Comparison of ENCODE assay signal across 20 cellular contexts in the genomic region with DNA sequence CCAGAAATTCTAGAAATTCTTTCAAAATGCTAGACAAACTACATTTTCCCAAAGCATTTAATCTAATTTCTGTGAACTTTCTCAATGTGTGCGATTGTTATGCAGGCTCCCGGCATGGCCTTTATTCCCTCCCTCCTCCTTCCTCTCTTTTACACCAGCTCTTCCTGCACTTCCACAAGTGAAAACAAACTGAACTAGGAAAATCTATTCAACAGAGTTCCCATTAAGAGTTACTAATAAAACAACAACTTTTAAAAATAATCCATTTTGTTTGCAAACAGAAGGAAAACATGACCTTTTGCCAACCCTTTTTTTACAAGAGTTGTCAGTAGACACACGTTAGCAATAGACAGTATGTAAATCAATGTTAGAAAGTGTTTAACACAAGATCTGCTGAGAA.
A peak's percentile ranks its signal among the peaks of the same experiment; 100 is the strongest.
DNase-seq lines count a peak whose midpoint lies in the region; ATAC-seq, FAIRE-seq and TF ChIP-seq lines count a peak whose summit lies in the region.
"Had no signal": no experiment of that assay in that cellular context is flagged by ENCODE, and none has a peak within 500 bp of the region (broad histone marks: within the 10 kb centered on the region; RNA-seq: fewer than 3 reads in every experiment).

No MANE protein-coding gene starts in this region.

- ATAC-seq in HepG2, result peak; percentile 2; the same call in 2 of the 3 replicates
- ATAC-seq in stimulated activated naive B cell treated with anti-CD40 and anti-IgM and Interleukin-4, amounts not matched to agents 10 μg/mL and 1 μg/mL and 100 μg/mL, for 72 hours (replicated peaks), result no peak
- ATAC-seq: esophagus mucosa, GM12878 had no signal

- no peaks in the 10 kb centered on the region for H3K27me3 Mint-ChIP-seq in activated naive CD4-positive, alpha-beta T cell treated with anti-CD3 and anti-CD28 coated beads, Interleukin-2, amount 10 ng/mL, durations not matched to agents 7 days and 5 days
- H3K27me3 Mint-ChIP-seq in activated T-helper 1 cell treated with anti-CD3 and anti-CD28 coated beads, Interleukin-12 subunit alpha, Interleukin-12 subunit beta, Interleukin-2, Interleukin-4 antibody, amounts not matched to agents 30 ng/mL and 10 ng/mL and 1 ng/mL, durations not matched to agents 14 hours and 24 hours and 36 hours (ENCODE audit: insufficient read depth), result no peaks in the 10 kb centered on the region
- H3K27me3 Mint-ChIP-seq in stimulated activated naive B cell treated with anti-CD40 and anti-IgM and Interleukin-4, amounts not matched to agents 10 μg/mL and 1 μg/mL and 100 μg/mL, for 72 hours, result no peaks in the 10 kb centered on the region

- peak overlapping the region; percentile 29 for H3K27ac Mint-ChIP-seq in activated naive CD4-positive, alpha-beta T cell treated with anti-CD3 and anti-CD28 coated beads, Interleukin-2, amount 10 ng/mL, durations not matched to agents 7 days and 5 days
- peak overlapping the region; percentile 15 for H3K27ac Mint-ChIP-seq in activated T-helper 1 cell treated with anti-CD3 and anti-CD28 coated beads, Interleukin-12 subunit alpha, Interleukin-12 subunit beta, Interleukin-2, Interleukin-4 antibody, amounts not matched to agents 30 ng/mL and 10 ng/mL and 1 ng/mL, durations not matched to agents 14 hours and 24 hours and 36 hours
- peak overlapping the region; percentile 15 for H3K27ac Mint-ChIP-seq in stimulated activated naive B cell treated with anti-CD40 and anti-IgM and Interleukin-4, amounts not matched to agents 10 μg/mL and 1 μg/mL and 100 μg/mL, for 72 hours

- H3K4me2 ChIP-seq in HepG2 (ENCODE audit: low read depth, low read length), result peak overlapping the region; percentile 68

- H3K9me3 ChIP-seq in HepG2 (ENCODE audit: low read length), result no peaks in the 10 kb centered on the region
- H3K9me3 ChIP-seq in vagina, result no peaks in the 10 kb centered on the region
- H3K9me3 ChIP-seq: adrenal gland had no signal

- POLR2A ChIA-PET in HepG2 (lab: Yijun Ruan, JAX), result interaction anchor here (1.1 to 1.4 kb wide), 2 partner anchors 28 to 97 kb away, joined by 3 to 4 read pairs; no protein-coding TSS in a partner anchor

- H3K36me3 ChIP-seq in HepG2 (replicated peaks in 1 of 2; ENCODE audit: control insufficient read depth in 1 of 2, insufficient read depth in 2 of 2, low read length in 2 of 2), result no peaks in the 10 kb centered on the region; a peak in 1 of 5 replicates
- H3K36me3 ChIP-seq in vagina, result no peaks in the 10 kb centered on the region
- H3K36me3 ChIP-seq: adrenal gland had no signal

- H3K4me1 Mint-ChIP-seq in activated naive CD4-positive, alpha-beta T cell treated with anti-CD3 and anti-CD28 coated beads, Interleukin-2, amount 10 ng/mL, durations not matched to agents 7 days and 5 days, result peaks cover 68% of the 10 kb centered on the region
- H3K4me1 Mint-ChIP-seq in activated T-helper 1 cell treated with anti-CD3 and anti-CD28 coated beads, Interleukin-12 subunit alpha, Interleukin-12 subunit beta, Interleukin-2, Interleukin-4 antibody, amounts not matched to agents 30 ng/mL and 10 ng/mL and 1 ng/mL, durations not matched to agents 14 hours and 24 hours and 36 hours (ENCODE audit: low read depth), result peaks cover 68% of the 10 kb centered on the region
- H3K4me1 Mint-ChIP-seq in stimulated activated naive B cell treated with anti-CD40 and anti-IgM and Interleukin-4, amounts not matched to agents 10 μg/mL and 1 μg/mL and 100 μg/mL, for 72 hours, result peaks cover 66 to 92% of the 10 kb centered on the region in 2 donors

- no TSS peak for BruUV-seq in HepG2 (replicated peaks; lab: Mats Ljungman, UMichigan)

- TF ChIP-seq POLR2A in HepG2 (IDR thresholded peaks at IDR 0.05; ENCODE audit: insufficient read depth in 1 of 2, low read depth in 2 of 2, low read length in 2 of 2) (no peak), vagina (IDR thresholded peaks at IDR 0.05) (no peak)

- no peak overlapping the region for H2AFZ ChIP-seq in HepG2 (ENCODE audit: low read length)

- H3K27ac ChIP-seq in HepG2 (ENCODE audit: extremely low read length, insufficient read depth, low read length) (peak overlapping the region; percentile 76), vagina (no peak overlapping the region)
- H3K27ac ChIP-seq: HL-60 had no signal

- intact Hi-C loops in activated T-helper 1 cell treated with anti-CD3 and anti-CD28 coated beads, Interleukin-12 subunit alpha, Interleukin-12 subunit beta, Interleukin-2, Interleukin-4 antibody, amounts not matched to agents 30 ng/mL and 10 ng/mL and 1 ng/mL, durations not matched to agents 14 hours and 24 hours and 36 hours (cut with micrococcal nuclease), result no loop called here
- intact Hi-C loops in HepG2 (cut with micrococcal nuclease; ENCODE audit: unreplicated experiment) (no loop called here), vagina (cut with DNase I) (no loop called here)

- no peaks in the 10 kb centered on the region for H3K27me3 ChIP-seq in HepG2 (ENCODE audit: control insufficient read depth in 1 of 2, insufficient read depth in 2 of 2, low read length in 2 of 2)
- H3K27me3 ChIP-seq in vagina, result no peaks in the 10 kb centered on the region
- H3K27me3 ChIP-seq: adrenal gland had no signal

- in situ Hi-C loops in HepG2 (cut with HindIII; ENCODE audit: extremely low pct_ligation_motif_present, low pct_unique_long_range_greater_than_20kb), result no loop called here

- no peak overlapping the region for H3K4me3 Mint-ChIP-seq in activated naive CD4-positive, alpha-beta T cell treated with anti-CD3 and anti-CD28 coated beads, Interleukin-2, amount 10 ng/mL, durations not matched to agents 7 days and 5 days
- H3K4me3 Mint-ChIP-seq in activated T-helper 1 cell treated with anti-CD3 and anti-CD28 coated beads, Interleukin-12 subunit alpha, Interleukin-12 subunit beta, Interleukin-2, Interleukin-4 antibody, amounts not matched to agents 30 ng/mL and 10 ng/mL and 1 ng/mL, durations not matched to agents 14 hours and 24 hours and 36 hours, result no peak overlapping the region
- no peak overlapping the region for H3K4me3 Mint-ChIP-seq in stimulated activated naive B cell treated with anti-CD40 and anti-IgM and Interleukin-4, amounts not matched to agents 10 μg/mL and 1 μg/mL and 100 μg/mL, for 72 hours

- FAIRE-seq in HepG2 (lab: Jason Lieb, UNC), result no peak
- FAIRE-seq: GM12878, H54 had no signal

- H3K9ac ChIP-seq in HepG2 (ENCODE audit: insufficient read depth, low read depth, low read length), result peak overlapping the region; percentile 54; the same call in 1 of the 2 replicates
- H3K9ac ChIP-seq: BLaER1 treated with 17β-estradiol and CSF1 and Interleukin-3, amounts not matched to agents 10 nM and 100 nM had no signal

- H3K9me3 Mint-ChIP-seq in activated naive CD4-positive, alpha-beta T cell treated with anti-CD3 and anti-CD28 coated beads, Interleukin-2, amount 10 ng/mL, durations not matched to agents 7 days and 5 days, result no peaks in the 10 kb centered on the region
- no peaks in the 10 kb centered on the region for H3K9me3 Mint-ChIP-seq in activated T-helper 1 cell treated with anti-CD3 and anti-CD28 coated beads, Interleukin-12 subunit alpha, Interleukin-12 subunit beta, Interleukin-2, Interleukin-4 antibody, amounts not matched to agents 30 ng/mL and 10 ng/mL and 1 ng/mL, durations not matched to agents 14 hours and 24 hours and 36 hours
- no peaks in the 10 kb centered on the region for H3K9me3 Mint-ChIP-seq in stimulated activated naive B cell treated with anti-CD40 and anti-IgM and Interleukin-4, amounts not matched to agents 10 μg/mL and 1 μg/mL and 100 μg/mL, for 72 hours

- H3K4me3 ChIP-seq in HepG2 (replicated peaks in 1 of 3; ENCODE audit: insufficient read depth in 1 of 3, low read depth in 2 of 3, low read length in 3 of 3), result peak overlapping the region in 2 of 3 experiments; percentile 12 to 45; a peak in 3 of 6 replicates
- no peak overlapping the region for H3K4me3 ChIP-seq in vagina
- H3K4me3 ChIP-seq: adrenal gland; BLaER1 treated with 17β-estradiol and CSF1 and Interleukin-3, amounts not matched to agents 10 nM and 100 nM; GM12878 had no signal

- no peak for TF ChIP-seq EP300 in HepG2 (IDR thresholded peaks at IDR 0.05; ENCODE audit: low read depth in 2 of 2, low read length in 2 of 2)
- TF ChIP-seq EP300 in HepG2 (CRISPR knock-in tag; IDR thresholded peaks at IDR 0.05; ENCODE audit: borderline replicate concordance), result no peak

- CTCF ChIA-PET in activated naive CD4-positive, alpha-beta T cell treated with anti-CD3 and anti-CD28 coated beads, Interleukin-2, amount 10 ng/mL, durations not matched to agents 7 days and 5 days (lab: Charles Lee), result interaction anchor here (1.6 kb wide), 1 partner anchor 9 kb away, joined by 5 read pairs; no protein-coding TSS in a partner anchor
- CTCF ChIA-PET in HepG2 (lab: Yijun Ruan, JAX; ENCODE audit: low intra/inter-chr PET ratio, low total read pairs), result no interaction called here

- H4K20me1 ChIP-seq in HepG2 (ENCODE audit: insufficient read depth, low read length), result no peaks in the 10 kb centered on the region; the same call in 1 of the 2 replicates

- no peak for TF ChIP-seq RAD21 in HepG2 (CRISPR knock-in tag; IDR thresholded peaks at IDR 0.05)

- peaks cover 99% of the 10 kb centered on the region for H3K4me1 ChIP-seq in HepG2 (ENCODE audit: insufficient read depth, low read length)
- H3K4me1 ChIP-seq in vagina, result peaks cover 78% of the 10 kb centered on the region

- peaks cover 9% of the 10 kb centered on the region for H3K36me3 Mint-ChIP-seq in activated naive CD4-positive, alpha-beta T cell treated with anti-CD3 and anti-CD28 coated beads, Interleukin-2, amount 10 ng/mL, durations not matched to agents 7 days and 5 days
- peaks cover 6% of the 10 kb centered on the region for H3K36me3 Mint-ChIP-seq in activated T-helper 1 cell treated with anti-CD3 and anti-CD28 coated beads, Interleukin-12 subunit alpha, Interleukin-12 subunit beta, Interleukin-2, Interleukin-4 antibody, amounts not matched to agents 30 ng/mL and 10 ng/mL and 1 ng/mL, durations not matched to agents 14 hours and 24 hours and 36 hours (ENCODE audit: low read depth)
- peaks cover 0 to 4% of the 10 kb centered on the region in 2 donors for H3K36me3 Mint-ChIP-seq in stimulated activated naive B cell treated with anti-CD40 and anti-IgM and Interleukin-4, amounts not matched to agents 10 μg/mL and 1 μg/mL and 100 μg/mL, for 72 hours

- peaks cover 86% of the 10 kb centered on the region for H3K79me2 ChIP-seq in HepG2 (ENCODE audit: insufficient read depth, low read length)

- WGBS in HepG2 (ENCODE audit: low lambda C conversion rate), result 11% methylated on average over 3 of the region's 3 CpGs

- DNase-seq in activated naive CD4-positive, alpha-beta T cell treated with anti-CD3 and anti-CD28 coated beads, Interleukin-2, amount 10 ng/mL, durations not matched to agents 7 days and 5 days, result no peak
- DNase-seq in activated naive CD4-positive, alpha-beta T cell treated with anti-CD3 and anti-CD28 coated beads, Interleukin-2, amount 50 U/mL, for 16 hours, result no peak
- no peak for DNase-seq in activated T-helper 1 cell treated with anti-CD3 and anti-CD28 coated beads, Interleukin-12 subunit alpha, Interleukin-12 subunit beta, Interleukin-2, Interleukin-4 antibody, amounts not matched to agents 30 ng/mL and 10 ng/mL and 1 ng/mL, durations not matched to agents 14 hours and 24 hours and 36 hours (ENCODE audit: low spot score)
- DNase-seq in HepG2 (ENCODE audit: low spot score), result no peak
- no peak for DNase-seq in stimulated activated naive B cell treated with anti-CD40 and anti-IgM and Interleukin-4, amounts not matched to agents 10 μg/mL and 1 μg/mL and 100 μg/mL, for 72 hours
- no peak for DNase-seq in SK-N-DZ (ENCODE audit: low spot score)
- DNase-seq in vagina (ENCODE audit: extremely low spot score in 2 of 2), result no peak
- DNase-seq in mucosa of gallbladder (ENCODE audit: low spot score), result no peak
- DNase-seq: activated T-cell treated with anti-CD3 and anti-CD28 coated beads, Interleukin-2, amount 50 U/mL, for 1 hour; adrenal gland; GF-D8; IMR-90; NCI-H146; NCI-H2171 treated with DMSO at 0.1 percent for 48 hours; NCI-H69 had no signal

- TF ChIP-seq CTCF in HepG2 (CRISPR knock-in tag; IDR thresholded peaks at IDR 0.05) (no peak), vagina (IDR thresholded peaks at IDR 0.05) (no peak)

Comparison
In these comparisons a context has a peak if more than half of its experiments do, and no peak if none do; other contexts are left out.
1. H3K4me3 ChIP-seq: peak in HepG2 (2 of 3); none in vagina (0 of 2).
2. Peak in every context shown above with its lines, with median percentiles within 50 percentile points of each other: H3K27ac Mint-ChIP-seq.